ENCODE assay signal across 10 cellular contexts in the genomic region with DNA sequence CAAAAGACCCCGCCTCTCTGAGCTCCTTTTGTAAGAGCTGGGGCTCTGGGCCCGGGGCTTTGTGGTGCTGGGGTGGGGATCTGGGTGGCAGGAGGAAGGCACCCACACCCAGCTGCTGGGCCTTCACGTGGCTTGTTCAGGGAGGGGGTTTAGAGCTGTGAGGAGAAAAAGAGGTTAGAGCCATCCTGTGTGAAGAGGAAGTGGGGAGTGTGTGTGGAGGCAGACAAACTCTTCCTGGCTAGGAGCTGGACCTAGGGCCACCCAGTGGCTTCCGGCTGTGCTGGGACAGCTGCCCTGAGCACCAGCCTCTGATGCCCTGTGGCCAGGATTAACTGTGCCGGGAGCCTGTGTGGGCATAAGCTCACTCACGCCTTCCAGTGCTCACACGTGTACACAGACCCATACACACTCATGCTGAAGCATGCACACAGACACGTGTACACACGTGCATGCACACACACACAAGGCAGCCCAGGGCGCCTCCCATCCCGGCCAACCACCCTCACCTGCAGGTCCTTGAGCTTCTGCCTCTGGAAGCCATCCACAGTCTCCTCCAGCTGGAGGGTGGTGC. TPM values are rescaled to one million over a fixed set of nuclear protein-coding genes. Genes with fewer than 3 reads are reported as not detected.
DNase-seq lines count a peak whose midpoint lies in the region; ATAC-seq and TF ChIP-seq lines count a peak whose summit lies in the region.
"Had no signal": no experiment of that assay in that cellular context is flagged by ENCODE, and none has a peak within 500 bp of the region (broad histone marks: within the 10 kb centered on the region; RNA-seq: fewer than 3 reads in every experiment).

No MANE protein-coding gene starts in this region.

- TF ChIP-seq POLR2A in Peyer's patch (IDR thresholded peaks at IDR 0.05): no peak
- TF ChIP-seq POLR2A in upper lobe of left lung (IDR thresholded peaks at IDR 0.05): no peak

- H3K36me3 ChIP-seq in Peyer's patch: no peaks in the 10 kb centered on the region
- no peaks in the 10 kb centered on the region for H3K36me3 ChIP-seq in upper lobe of left lung

- TF ChIP-seq CTCF in Peyer's patch (IDR thresholded peaks at IDR 0.05) (no peak), upper lobe of left lung (IDR thresholded peaks at IDR 0.05) (no peak)

- TF ChIP-seq EP300 in upper lobe of left lung (IDR thresholded peaks at IDR 0.05): no peak

- H3K27ac ChIP-seq in Peyer's patch (peak overlapping the region in 1 of 4 donors; percentile 46), upper lobe of left lung (no peak overlapping the region)
- H3K27ac ChIP-seq: SK-N-MC had no signal

- no peak overlapping the region for H3K4me3 ChIP-seq in Peyer's patch
- H3K4me3 ChIP-seq in upper lobe of left lung: no peak overlapping the region
- H3K4me3 ChIP-seq: SK-N-MC had no signal

- H3K4me1 ChIP-seq in Peyer's patch (peaks cover 0 to 11% (median 4%) of the 10 kb centered on the region in 4 donors), upper lobe of left lung (peaks cover 0 to 10% (median 5%) of the 10 kb centered on the region in 4 donors)

- WGBS in upper lobe of left lung, 2 donors: 52 to 53% methylated on average over 10 to 11 of the region's 11 CpGs

- ATAC-seq in Right ventricle myocardium inferior (peak; percentile 55), left cardiac atrium (peak; percentile 63 to 77), upper lobe of left lung (ENCODE audit: low FRiP score in 2 of 2) (peak; percentile 41 to 71), HG03571 (IDR thresholded peaks at IDR 0.05; ENCODE audit: unreplicated experiment) (no peak)

- DNase-seq in Right ventricle myocardium inferior (ENCODE audit: missing footprints) (peak; percentile 67), cardiac septum (ENCODE audit: low spot score) (no peak), Peyer's patch (peak in 2 of 3 donors; percentile 62 to 66), left cardiac atrium (no peak), upper lobe of left lung (peak; percentile 47 to 70), NCI-H1105 treated with DMSO at 0.1 percent for 48 hours (lab: John Stamatoyannopoulos, UW) (no peak), DMS114 treated with DMSO at 0.1 percent for 48 hours (lab: John Stamatoyannopoulos, UW; ENCODE audit: unreplicated experiment) (no peak)

- intact Hi-C loops in Right ventricle myocardium inferior (cut with DNase I): no loop called here
- intact Hi-C loops in cardiac septum (cut with DNase I): no loop called here
- intact Hi-C loops in left cardiac atrium (cut with DNase I): no loop called here

- H3K27me3 ChIP-seq in Peyer's patch: no peaks in the 10 kb centered on the region
- no peaks in the 10 kb centered on the region for H3K27me3 ChIP-seq in upper lobe of left lung

- no peaks in the 10 kb centered on the region for H3K9me3 ChIP-seq in Peyer's patch
- no peaks in the 10 kb centered on the region for H3K9me3 ChIP-seq in upper lobe of left lung

RNA-seq across cellular contexts. Expression of gene CIBAR2, which starts 7.4 kb away (rescaled TPM):
- not detected for total RNA-seq in Right ventricle myocardium inferior
- not detected for total RNA-seq in cardiac septum
- not detected for total RNA-seq in Peyer's patch
- not detected for total RNA-seq in left cardiac atrium
- total RNA-seq in upper lobe of left lung: 10 to 100 TPM in 3 of 6 donors, 1 to 10 TPM in 2, under 1 TPM in 1; 0.40 to 35.6 (median 9.9) TPM
- total RNA-seq: liver had no signal

Comparison
In these comparisons a context has a peak if more than half of its experiments do, and no peak if none do; other contexts are left out.
1. DNase-seq: peak in Right ventricle myocardium inferior (single experiment), Peyer's patch (2 of 3) and upper lobe of left lung (2 of 2); none in cardiac septum (single experiment), left cardiac atrium (single experiment), NCI-H1105 treated with DMSO at 0.1 percent for 48 hours (single experiment) and DMS114 treated with DMSO at 0.1 percent for 48 hours (single experiment).